8 cellular contexts compared by ENCODE assay signal in genomic region chr7:151381333-151382078, GRCh38. TPM values are rescaled to one million over a fixed set of nuclear protein-coding genes. Genes with fewer than 3 reads are reported as not detected.
DNase-seq lines count a peak whose midpoint lies in the region; ATAC-seq and TF ChIP-seq lines count a peak whose summit lies in the region.

No MANE protein-coding gene starts in this region.

- peak overlapping the region; percentile 31 for H3K4me3 ChIP-seq in A673 (ENCODE audit: low read depth, low read length, poor library complexity, severe bottlenecking)
- H3K4me3 ChIP-seq in thoracic aorta, result peak overlapping the region; percentile 63

- TF ChIP-seq CTCF in A673 (conservative IDR thresholded peaks at IDR 0.05; ENCODE audit: low read depth, low read length) (no peak), thoracic aorta (IDR thresholded peaks at IDR 0.05) (no peak)

- H3K9me3 ChIP-seq in A673 (ENCODE audit: low read depth, low read length, poor library complexity, severe bottlenecking) (no peaks in the 10 kb centered on the region), thoracic aorta (no peaks in the 10 kb centered on the region)

- POLR2A ChIA-PET in A673 (lab: Charles Lee; ENCODE audit: low non-redundant PET), result no interaction called here

- H3K4me1 ChIP-seq in A673 (ENCODE audit: insufficient read depth, low read length, poor library complexity, severe bottlenecking) (peaks cover 10% of the 10 kb centered on the region), thoracic aorta (ENCODE audit: control insufficient read depth in 1 of 2, low read depth in 2 of 2) (peaks cover 15 to 33% of the 10 kb centered on the region in 2 donors)

- BruUV-seq in A673 (replicated peaks; lab: Mats Ljungman, UMichigan), result no TSS peak

- CTCF ChIA-PET in A673 (lab: Charles Lee), result no interaction called here

- DNase-seq in A673 (ENCODE audit: low spot score) (no peak), left kidney (ENCODE audit: low read depth, low spot score) (peak; percentile 69), thoracic aorta (ENCODE audit: low spot score) (no peak), NCI-H526 treated with DMSO at 0.1 percent for 48 hours (lab: John Stamatoyannopoulos, UW) (no peak)
- DNase-seq in activated effector memory CD4-positive, alpha-beta T cell treated with Interleukin-2 at 50 U/mL for 16 hours, result peak; percentile 46

- no peak overlapping the region for H3K27ac ChIP-seq in A673 (ENCODE audit: low read depth, low read length, poor library complexity, severe bottlenecking)
- no peak overlapping the region for H3K27ac ChIP-seq in thoracic aorta

- ATAC-seq in HG03521 (IDR thresholded peaks at IDR 0.05; ENCODE audit: unreplicated experiment), result peak; percentile 37
- ATAC-seq in thoracic aorta (ENCODE audit: insufficient number of reproducible peaks, low FRiP score, low read depth), result no peak
- ATAC-seq in GM21786 (IDR thresholded peaks at IDR 0.05; ENCODE audit: unreplicated experiment), result no peak
- no peak for ATAC-seq in HG03354 (IDR thresholded peaks at IDR 0.05; ENCODE audit: poor library complexity, severe bottlenecking, unreplicated experiment)

- H3K27me3 ChIP-seq in A673 (replicated peaks; ENCODE audit: insufficient read depth, low read depth, low read length, poor library complexity) (peaks cover 22% of the 10 kb centered on the region), thoracic aorta (replicated peaks; ENCODE audit: insufficient read depth) (no peaks in the 10 kb centered on the region)

- intact Hi-C loops in A673 (cut with micrococcal nuclease; ENCODE audit: unreplicated experiment), result no loop called here

- H3K36me3 ChIP-seq in A673 (ENCODE audit: insufficient read depth, low read length, poor library complexity, severe bottlenecking) (no peaks in the 10 kb centered on the region), thoracic aorta (peaks cover 14% of the 10 kb centered on the region)

RNA-seq across cellular contexts. Expression of gene WDR86, which starts 28.3 kb away (rescaled TPM):
- 0.86 and 1.9 TPM in 2 replicates for total RNA-seq in A673 (2021)
- total RNA-seq in thoracic aorta, result 1 to 10 TPM in 1 of 2 donors, not detected in 1; 8.5 TPM

RNA-seq across cellular contexts. Expression of gene NUB1, which starts 39.9 kb away (rescaled TPM):
- total RNA-seq in A673 (2021) (36.9 and 39.4 TPM in 2 replicates), thoracic aorta (10 to 100 TPM; 51.0 to 53.4 TPM)

RNA-seq across cellular contexts. Expression of gene CRYGN, which starts 58.4 kb away (rescaled TPM):
- total RNA-seq in A673 (2021) (0.13 TPM in 2 replicates), thoracic aorta (under 1 TPM in 1 of 2 donors, not detected in 1; 0.35 TPM)

Comparison
In these comparisons a context has a peak if more than half of its experiments do, and no peak if none do; other contexts are left out.
1. DNase-seq: peak in activated effector memory CD4-positive, alpha-beta T cell treated with Interleukin-2 at 50 U/mL for 16 hours (single experiment) and left kidney (single experiment); none in A673 (single experiment), thoracic aorta (single experiment) and NCI-H526 treated with DMSO at 0.1 percent for 48 hours (single experiment).